1 cellular context compared by ENCODE assay signal in the genomic region with DNA sequence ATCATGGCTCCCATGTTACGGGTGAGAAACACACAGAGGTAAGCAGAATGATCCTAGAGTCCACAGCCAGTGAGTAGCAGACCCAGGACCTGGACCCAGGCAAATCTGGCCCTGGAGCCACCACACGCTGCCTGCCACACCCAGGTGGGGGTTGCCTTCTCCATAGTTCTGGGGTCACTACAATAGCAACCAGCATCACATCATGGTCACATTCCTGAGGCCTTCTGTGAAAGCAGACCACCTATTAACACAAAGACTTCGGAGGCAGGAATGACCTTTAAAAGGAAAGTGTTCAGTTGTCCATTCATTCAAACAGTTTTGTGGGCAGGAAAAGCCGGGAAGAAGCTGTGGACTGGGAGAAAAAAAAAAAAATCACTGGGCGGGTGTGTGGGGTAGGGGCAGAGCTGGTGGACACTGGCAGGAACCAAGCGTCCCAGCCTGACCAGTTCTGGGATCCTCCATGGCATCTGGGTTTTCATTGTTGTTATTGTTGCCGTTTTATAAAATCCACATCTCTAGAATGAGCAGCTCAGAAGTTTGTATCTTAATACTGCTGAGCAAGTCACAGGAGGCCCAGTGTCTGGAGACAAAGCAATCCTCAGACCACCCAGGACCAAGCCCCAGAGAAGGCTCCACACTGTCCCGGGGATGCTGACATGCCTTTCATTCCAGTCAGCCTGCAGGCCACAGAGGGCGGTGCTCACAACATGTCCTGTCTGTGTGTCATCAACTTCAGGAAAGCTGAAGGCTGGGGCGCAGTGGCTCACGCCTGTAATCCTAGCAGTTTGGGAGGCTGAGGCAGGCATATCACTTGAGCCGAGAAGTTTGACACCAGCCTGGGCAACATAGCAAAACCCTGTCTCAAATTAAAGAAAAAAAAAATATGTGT.
TF ChIP-seq lines count a peak whose summit lies in the region.

No MANE protein-coding gene starts in this region.

TF ChIP-seq in IMR-90, 13 proteins besides CTCF, POLR2A, EP300 and RAD21:
- peak; percentile 50; the same call in 1 of the 2 replicates for TF ChIP-seq FOS (IDR thresholded peaks at IDR 0.05; ENCODE audit: low read depth, low read length)
- TF ChIP-seq BHLHE40 (IDR thresholded peaks at IDR 0.05; ENCODE audit: low read depth, low read length), result peak; percentile 36; the same call in 1 of the 2 replicates
- TF ChIP-seq MXI1 (IDR thresholded peaks at IDR 0.05; ENCODE audit: borderline replicate concordance, low read depth, low read length), result no peak
